Comparison of ENCODE assay signal across 9 cellular contexts in genomic region chr10:22805304-22805703, GRCh38.
DNase-seq lines count a peak whose midpoint lies in the region; ATAC-seq and TF ChIP-seq lines count a peak whose summit lies in the region.
"Had no signal": no experiment of that assay in that cellular context is flagged by ENCODE, and none has a peak within 500 bp of the region (broad histone marks: within the 10 kb centered on the region; RNA-seq: fewer than 3 reads in every experiment).

No MANE protein-coding gene starts in this region.

- POLR2A ChIA-PET in WTC11 (lab: Charles Lee), result no interaction called here

- no peak for TF ChIP-seq CTCF in WTC11 (IDR thresholded peaks at IDR 0.05)

- H3K4me1 Mint-ChIP-seq in WTC11, result peaks cover 4% of the 10 kb centered on the region; the same call in 1 of the 2 replicates

- ATAC-seq in GM21825 (IDR thresholded peaks at IDR 0.05; ENCODE audit: unreplicated experiment) (no peak), WTC11 (no peak)
- ATAC-seq: HCT116 had no signal

- H3K4me3 Mint-ChIP-seq in WTC11, result no peak overlapping the region

- DNase-seq in A172 (ENCODE audit: low spot score), result peak; percentile 74
- DNase-seq in RPMI8226, result peak; percentile 68
- DNase-seq in head of caudate nucleus, result peak; percentile 8 to 95 (median 77)
- DNase-seq in iPS-NIHi11 (ENCODE audit: low spot score), result no peak
- DNase-seq in WTC11 (ENCODE audit: low spot score), result no peak
- no peak for DNase-seq in T-helper 2 cell

- no peak for TF ChIP-seq RAD21 in Ishikawa (IDR thresholded peaks at IDR 0.05; ENCODE audit: low read depth)

- peaks cover 41% of the 10 kb centered on the region for H3K27me3 Mint-ChIP-seq in WTC11 (ENCODE audit: low read depth)

- H3K36me3 Mint-ChIP-seq in WTC11, result peaks cover 5% of the 10 kb centered on the region

- intact Hi-C loops in head of caudate nucleus (cut with DNase I), result no loop called here

- H3K9me3 Mint-ChIP-seq in WTC11, result peaks cover 6% of the 10 kb centered on the region

- CTCF ChIA-PET in WTC11 (lab: Charles Lee), result no interaction called here

- no peak overlapping the region for H3K27ac Mint-ChIP-seq in WTC11

- TF ChIP-seq EP300 in Ishikawa (IDR thresholded peaks at IDR 0.05; ENCODE audit: borderline replicate concordance), result no peak

TF ChIP-seq in Ishikawa, 13 proteins besides CTCF, POLR2A, EP300 and RAD21:
- TF ChIP-seq USF1 (IDR thresholded peaks at IDR 0.05) (peak; percentile 27; the same call in 1 of the 2 replicates), FOXM1 (IDR thresholded peaks at IDR 0.05; ENCODE audit: borderline replicate concordance, low read depth) (no peak), NFIC (IDR thresholded peaks at IDR 0.05) (peak; percentile 48)

TF ChIP-seq in WTC11, 78 proteins besides CTCF, POLR2A, EP300 and RAD21:
- TF ChIP-seq NFYB (CRISPR knock-in tag; conservative IDR thresholded peaks at IDR 0.05; ENCODE audit: low read depth) (no peak), KAT7 (CRISPR knock-in tag; IDR thresholded peaks at IDR 0.05; ENCODE audit: borderline replicate concordance) (no peak), ZNF121 (CRISPR knock-in tag; IDR thresholded peaks at IDR 0.05) (no peak), AR (CRISPR knock-in tag; IDR thresholded peaks at IDR 0.05) (no peak), GRHL2 (CRISPR knock-in tag; IDR thresholded peaks at IDR 0.05; ENCODE audit: insufficient replicate concordance, severe bottlenecking) (no peak), ELF4 (CRISPR knock-in tag; IDR thresholded peaks at IDR 0.05; ENCODE audit: low read depth) (no peak), CREM (CRISPR knock-in tag; IDR thresholded peaks at IDR 0.05) (no peak), MXD4 (CRISPR knock-in tag; IDR thresholded peaks at IDR 0.05; ENCODE audit: borderline replicate concordance) (no peak), NFATC4 (CRISPR knock-in tag; IDR thresholded peaks at IDR 0.05) (no peak), EMX1 (CRISPR knock-in tag; IDR thresholded peaks at IDR 0.05) (no peak), ZBTB43 (CRISPR knock-in tag; IDR thresholded peaks at IDR 0.05) (no peak), ZNF671 (CRISPR knock-in tag; IDR thresholded peaks at IDR 0.05) (no peak), ATF6 (CRISPR knock-in tag; IDR thresholded peaks at IDR 0.05) (no peak), ZNF423 (CRISPR knock-in tag; IDR thresholded peaks at IDR 0.05) (no peak), SOX15 (CRISPR knock-in tag; IDR thresholded peaks at IDR 0.05) (no peak), ZNF219 (CRISPR knock-in tag; IDR thresholded peaks at IDR 0.05; ENCODE audit: borderline replicate concordance) (no peak), STAT6 (CRISPR knock-in tag; conservative IDR thresholded peaks at IDR 0.05; ENCODE audit: low read depth) (no peak), ZSCAN18 (CRISPR knock-in tag; IDR thresholded peaks at IDR 0.05) (no peak)

Comparison
In these comparisons a context has a peak if more than half of its experiments do, and no peak if none do; other contexts are left out.
1. DNase-seq: peak in A172 (single experiment), RPMI8226 (single experiment) and head of caudate nucleus (42 of 42); none in iPS-NIHi11 (single experiment), WTC11 (single experiment) and T-helper 2 cell (0 of 5).